ENCODE assay signal across 8 cellular contexts in genomic region chr17:48051706-48052486, GRCh38. TPM values are rescaled to one million over a fixed set of nuclear protein-coding genes. Genes with fewer than 3 reads are reported as not detected.
A peak's percentile ranks its signal among the peaks of the same experiment; 100 is the strongest.
DNase-seq lines count a peak whose midpoint lies in the region; ATAC-seq, FAIRE-seq and TF ChIP-seq lines count a peak whose summit lies in the region.

No MANE protein-coding gene starts in this region.

- H3K27me3 ChIP-seq in Karpas-422 (ENCODE audit: low read length), result no peaks in the 10 kb centered on the region
- H3K27me3 ChIP-seq in brain microvascular endothelial cell (replicated peaks), result no peaks in the 10 kb centered on the region
- H3K27me3 ChIP-seq in keratinocyte (ENCODE audit: control insufficient read depth, extremely low read depth, insufficient read depth, low read length), result no peaks in the 10 kb centered on the region

- H3K4me2 ChIP-seq in Karpas-422 (ENCODE audit: low read depth, low read length, poor library complexity, severe bottlenecking), result peak overlapping the region; percentile 33
- peak overlapping the region; percentile 67 for H3K4me2 ChIP-seq in keratinocyte (ENCODE audit: control insufficient read depth, extremely low read depth, insufficient read depth, low read depth, low read length)

- H3K36me3 ChIP-seq in Karpas-422 (ENCODE audit: insufficient read depth, low read length) (peaks cover 20% of the 10 kb centered on the region), brain microvascular endothelial cell (replicated peaks) (peaks cover 26% of the 10 kb centered on the region), keratinocyte (ENCODE audit: control insufficient read depth in 2 of 2, extremely low read depth in 1 of 2, insufficient read depth in 2 of 2, low read length in 2 of 2) (peaks cover 11 to 41% of the 10 kb centered on the region in 2 experiments)

- DNase-seq in AG10803 (ENCODE audit: low read depth), result peak; percentile 92
- DNase-seq in Karpas-422, result no peak
- DNase-seq in brain microvascular endothelial cell, result peak; percentile 95
- no peak for DNase-seq in keratinocyte (ENCODE audit: low read depth, low spot score)
- DNase-seq in substantia nigra (lab: John Stamatoyannopoulos, UW), result peak in 6 of 49 donors; percentile 12 to 50 (median 20)
- no peak for DNase-seq in NK-92 (lab: John Stamatoyannopoulos, UW; ENCODE audit: unreplicated experiment)
- DNase-seq in cerebellum (ENCODE audit: low spot score), result no peak

- ATAC-seq in activated CD4-positive, CD25-positive, alpha-beta regulatory T cell treated with anti-CD3 and anti-CD28 coated beads, Interleukin-2, amount 50 U/mL, for 24 hours, result no peak

- dilution Hi-C loops in keratinocyte (cut with MboI; ENCODE audit: extremely low pct_ligation_motif_present, low sequenced_read_pairs), result no loop called here

- H3K9me2 ChIP-seq in Karpas-422 (replicated peaks; ENCODE audit: insufficient read depth, low read length), result no peaks in the 10 kb centered on the region

- H3K4me1 ChIP-seq in Karpas-422 (ENCODE audit: low read length) (peaks cover 82% of the 10 kb centered on the region), keratinocyte (ENCODE audit: control insufficient read depth, extremely low read depth, insufficient read depth, low read length) (peaks cover 67% of the 10 kb centered on the region)

- no peaks in the 10 kb centered on the region for H3K9me3 ChIP-seq in Karpas-422 (ENCODE audit: low read length)
- H3K9me3 ChIP-seq in keratinocyte (ENCODE audit: control insufficient read depth, low read depth, low read length), result no peaks in the 10 kb centered on the region

- H3K9me1 ChIP-seq in keratinocyte (ENCODE audit: control insufficient read depth, extremely low read depth, insufficient read depth, low read length), result no peaks in the 10 kb centered on the region

- FAIRE-seq in keratinocyte (lab: Jason Lieb, UNC), result peak; percentile 13

- peak overlapping the region; percentile 20; the same call in 1 of the 2 replicates for H3K27ac ChIP-seq in Karpas-422 (ENCODE audit: low read length)
- peak overlapping the region; percentile 90 for H3K27ac ChIP-seq in brain microvascular endothelial cell
- peak overlapping the region; percentile 93 for H3K27ac ChIP-seq in keratinocyte (ENCODE audit: control insufficient read depth, insufficient read depth, low read length)
- H3K27ac ChIP-seq in substantia nigra (ENCODE audit: low read depth, low read length, poor library complexity, severe bottlenecking), result peak overlapping the region; percentile 69

- TF ChIP-seq CTCF in AG10803 (conservative IDR thresholded peaks at IDR 0.05; ENCODE audit: low read length) (no peak), brain microvascular endothelial cell (IDR thresholded peaks at IDR 0.05; ENCODE audit: low read depth, low read length, missing control alignments) (peak; percentile 39), keratinocyte (optimal IDR thresholded peaks at IDR 0.05 in 1 of 3, IDR thresholded peaks at IDR 0.05 in 1 of 3, conservative IDR thresholded peaks at IDR 0.05 in 1 of 3; ENCODE audit: extremely low read depth in 1 of 3, insufficient read depth in 2 of 3, low read length in 3 of 3) (peak in 1 of 3 experiments; percentile 20)

- peaks cover 84% of the 10 kb centered on the region for H3K79me2 ChIP-seq in Karpas-422 (ENCODE audit: low read length)
- peaks cover 73% of the 10 kb centered on the region for H3K79me2 ChIP-seq in keratinocyte (ENCODE audit: control insufficient read depth, insufficient read depth, low read length)

- H3K9ac ChIP-seq in Karpas-422 (ENCODE audit: low read length) (peak overlapping the region; percentile 22), keratinocyte (ENCODE audit: control insufficient read depth, extremely low read depth, insufficient read depth, low read length) (peak overlapping the region; percentile 86)

- H4K20me1 ChIP-seq in Karpas-422 (ENCODE audit: insufficient read depth, low read depth, low read length) (peaks cover 36% of the 10 kb centered on the region), keratinocyte (ENCODE audit: control insufficient read depth, extremely low read depth, insufficient read depth, low read length) (peaks cover 16% of the 10 kb centered on the region)

- in situ Hi-C loops in brain microvascular endothelial cell (cut with HindIII; ENCODE audit: low pct_ligation_motif_present, low sequenced_read_pairs), result no loop called here

- H3K4me3 ChIP-seq in AG10803 (ENCODE audit: low read length), result peak overlapping the region; percentile 60
- H3K4me3 ChIP-seq in Karpas-422 (ENCODE audit: low read length), result peak overlapping the region; percentile 26; the same call in 1 of the 2 replicates
- H3K4me3 ChIP-seq in brain microvascular endothelial cell (ENCODE audit: low read depth, low read length), result peak overlapping the region; percentile 22
- peak overlapping the region; percentile 69 to 86 (median 72) for H3K4me3 ChIP-seq in keratinocyte (ENCODE audit: control insufficient read depth in 2 of 3, extremely low read depth in 1 of 3, insufficient read depth in 2 of 3, low read depth in 1 of 3, low read length in 3 of 3)

- H2AFZ ChIP-seq in Karpas-422 (ENCODE audit: low read length) (no peak overlapping the region), keratinocyte (ENCODE audit: control insufficient read depth, low read length) (no peak overlapping the region)

RNA-seq across cellular contexts. Expression of gene NFE2L1, which starts 3.7 kb away (rescaled TPM):
- 48.7 and 52.7 TPM in 2 replicates for total RNA-seq in Karpas-422 (2014; rRNA removed; shearing (Covaris generic); ENCODE audit: low replicate concordance)
- polyA plus RNA-seq in keratinocyte, result 169 to 284 TPM (median 208 TPM) in 3 replicates
- polyA plus RNA-seq in keratinocyte (2011; ENCODE audit: low read depth), result 179 TPM
- polyA plus RNA-seq in keratinocyte (2011; cell fraction: cytosol; rRNA removed), result 112 TPM in 2 replicates
- 514 and 591 TPM in 2 replicates for polyA plus RNA-seq in keratinocyte (2011; cell fraction: nucleus; rRNA removed)
- polyA plus RNA-seq in keratinocyte (2012; ENCODE audit: low replicate concordance), result 152 and 178 TPM in 2 replicates
- polyA minus RNA-seq in keratinocyte, result 167 to 352 TPM (median 217 TPM) in 3 replicates
- polyA minus RNA-seq in keratinocyte (2011; cell fraction: cytosol; rRNA and poly(A)+ RNA removed), result 115 TPM
- 374 and 414 TPM in 2 replicates for polyA minus RNA-seq in keratinocyte (2011; cell fraction: nucleus; rRNA and poly(A)+ RNA removed)
- total RNA-seq in cerebellum, result 45.1 TPM

RNA-seq across cellular contexts. Expression of gene COPZ2, which starts 14.3 kb away (rescaled TPM):
- not detected in 2 replicates for total RNA-seq in Karpas-422 (2014; rRNA removed; shearing (Covaris generic); ENCODE audit: low replicate concordance)
- 11.1 to 18.0 TPM (median 12.5 TPM) in 3 replicates for polyA plus RNA-seq in keratinocyte
- polyA plus RNA-seq in keratinocyte (2011; ENCODE audit: low read depth), result 13.4 TPM
- 19.8 and 23.7 TPM in 2 replicates for polyA plus RNA-seq in keratinocyte (2011; cell fraction: cytosol; rRNA removed)
- polyA plus RNA-seq in keratinocyte (2011; cell fraction: nucleus; rRNA removed), result 14.8 and 16.3 TPM in 2 replicates
- 16.5 and 17.2 TPM in 2 replicates for polyA plus RNA-seq in keratinocyte (2012; ENCODE audit: low replicate concordance)
- polyA minus RNA-seq in keratinocyte, result 7.2 to 11.6 TPM (median 9.0 TPM) in 3 replicates
- polyA minus RNA-seq in keratinocyte (2011; cell fraction: cytosol; rRNA and poly(A)+ RNA removed), result 13.8 TPM
- 3.0 and 7.2 TPM in 2 replicates for polyA minus RNA-seq in keratinocyte (2011; cell fraction: nucleus; rRNA and poly(A)+ RNA removed)
- 2.9 TPM for total RNA-seq in cerebellum

RNA-seq across cellular contexts. Expression of gene CBX1, which starts 49.4 kb away (rescaled TPM):
- total RNA-seq in Karpas-422 (2014; rRNA removed; shearing (Covaris generic); ENCODE audit: low replicate concordance), result 32.5 TPM in 2 replicates
- polyA plus RNA-seq in keratinocyte, result 20.7 to 49.4 TPM (median 42.3 TPM) in 3 replicates
- 23.4 TPM for polyA plus RNA-seq in keratinocyte (2011; ENCODE audit: low read depth)
- 40.7 and 53.0 TPM in 2 replicates for polyA plus RNA-seq in keratinocyte (2011; cell fraction: cytosol; rRNA removed)
- 25.2 and 26.8 TPM in 2 replicates for polyA plus RNA-seq in keratinocyte (2011; cell fraction: nucleus; rRNA removed)
- 44.3 and 74.9 TPM in 2 replicates for polyA plus RNA-seq in keratinocyte (2012; ENCODE audit: low replicate concordance)
- polyA minus RNA-seq in keratinocyte, result 5.7 to 20.2 TPM (median 7.7 TPM) in 3 replicates
- 20.0 TPM for polyA minus RNA-seq in keratinocyte (2011; cell fraction: cytosol; rRNA and poly(A)+ RNA removed)
- polyA minus RNA-seq in keratinocyte (2011; cell fraction: nucleus; rRNA and poly(A)+ RNA removed), result 7.0 and 9.9 TPM in 2 replicates
- 65.9 TPM for total RNA-seq in cerebellum

RNA-seq across cellular contexts. Expression of gene SNX11, which starts 55.7 kb away (rescaled TPM):
- total RNA-seq in Karpas-422 (2014; rRNA removed; shearing (Covaris generic); ENCODE audit: low replicate concordance), result 14.6 and 16.4 TPM in 2 replicates
- polyA plus RNA-seq in keratinocyte, result 20.8 to 23.9 TPM (median 21.0 TPM) in 3 replicates
- 3.6 TPM for polyA plus RNA-seq in keratinocyte (2011; ENCODE audit: low read depth)
- 16.1 and 19.0 TPM in 2 replicates for polyA plus RNA-seq in keratinocyte (2011; cell fraction: cytosol; rRNA removed)
- polyA plus RNA-seq in keratinocyte (2011; cell fraction: nucleus; rRNA removed), result 20.9 and 21.5 TPM in 2 replicates
- 16.2 and 19.5 TPM in 2 replicates for polyA plus RNA-seq in keratinocyte (2012; ENCODE audit: low replicate concordance)
- 14.6 to 23.8 TPM (median 16.5 TPM) in 3 replicates for polyA minus RNA-seq in keratinocyte
- polyA minus RNA-seq in keratinocyte (2011; cell fraction: cytosol; rRNA and poly(A)+ RNA removed), result 12.7 TPM
- 8.5 and 13.4 TPM in 2 replicates for polyA minus RNA-seq in keratinocyte (2011; cell fraction: nucleus; rRNA and poly(A)+ RNA removed)
- 8.7 TPM for total RNA-seq in cerebellum

Comparison
In these comparisons a context has a peak if more than half of its experiments do, and no peak if none do; other contexts are left out.
1. DNase-seq: peak in AG10803 (single experiment) and brain microvascular endothelial cell (single experiment); none in Karpas-422 (single experiment), keratinocyte (single experiment), NK-92 (single experiment) and cerebellum (single experiment).
2. H3K4me3 ChIP-seq: peak in every context shown above with its lines; median percentile 72 in keratinocyte; 60 in AG10803; 26 in Karpas-422; 22 in brain microvascular endothelial cell.
3. H3K27ac ChIP-seq: peak in every context shown above with its lines; median percentile 93 in keratinocyte; 90 in brain microvascular endothelial cell; 69 in substantia nigra; 20 in Karpas-422.